In the genomic region with DNA sequence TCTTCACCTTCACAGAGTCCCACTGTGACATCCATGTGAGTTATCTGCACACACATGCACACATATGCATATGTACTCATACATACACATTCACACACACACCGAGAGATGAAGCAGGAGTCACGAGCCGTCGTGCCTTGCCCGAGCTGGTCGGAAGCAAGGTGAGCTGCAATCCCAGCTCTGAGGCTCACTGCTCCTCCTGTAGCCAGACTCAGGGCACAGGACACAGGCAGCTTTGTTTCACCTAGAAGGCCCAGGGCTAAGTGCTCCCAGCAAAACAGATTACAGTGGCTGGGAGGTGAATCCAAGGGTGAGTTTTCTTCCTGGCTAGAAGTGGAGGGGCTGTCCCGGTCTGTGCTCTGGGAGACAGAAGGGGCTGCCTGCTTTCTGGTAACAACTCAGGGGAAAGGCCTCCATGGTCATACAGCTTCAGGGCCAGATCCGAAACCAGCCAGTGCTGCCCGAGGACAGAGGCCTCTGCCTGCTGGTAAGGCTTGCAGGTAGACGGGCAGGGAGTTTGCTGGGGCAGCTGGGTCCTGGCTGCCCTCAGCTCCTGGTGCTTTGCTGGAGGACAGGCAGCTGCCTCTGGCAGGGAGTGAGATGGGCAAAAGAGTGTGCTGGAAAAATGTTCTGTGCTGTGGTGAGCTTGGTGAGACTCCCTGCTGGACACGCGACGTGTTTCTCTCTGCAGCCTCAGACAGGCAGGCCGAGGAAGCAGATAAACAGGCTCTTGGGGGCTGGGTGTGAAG, we compare ENCODE assay signal across 25 cellular contexts.
DNase-seq lines count a peak whose midpoint lies in the region; ATAC-seq and TF ChIP-seq lines count a peak whose summit lies in the region.
"Had no signal": no experiment of that assay in that cellular context is flagged by ENCODE, and none has a peak within 500 bp of the region (broad histone marks: within the 10 kb centered on the region; RNA-seq: fewer than 3 reads in every experiment).

No MANE protein-coding gene starts in this region.

- no peak overlapping the region for H3K4me3 Mint-ChIP-seq in endothelial cell (ENCODE audit: unreplicated experiment)
- H3K4me3 Mint-ChIP-seq: activated CD4-positive, alpha-beta memory T cell treated with anti-CD3 and anti-CD28 coated beads, Interleukin-2, amount 10 ng/mL, durations not matched to agents 7 days and 5 days; type B pancreatic cell had no signal

- H3K27me3 ChIP-seq in BLaER1, result no peaks in the 10 kb centered on the region
- no peaks in the 10 kb centered on the region for H3K27me3 ChIP-seq in RWPE2 (ENCODE audit: insufficient read depth, poor library complexity, severe bottlenecking)
- no peaks in the 10 kb centered on the region for H3K27me3 ChIP-seq in mesendoderm (ENCODE audit: insufficient read depth, low read length, poor library complexity)
- no peaks in the 10 kb centered on the region for H3K27me3 ChIP-seq in spleen (replicated peaks in 1 of 7)
- H3K27me3 ChIP-seq: neutrophil had no signal

- H3K4me1 ChIP-seq in BLaER1 (peaks cover 67% of the 10 kb centered on the region), RWPE2 (ENCODE audit: insufficient read depth, poor library complexity, severe bottlenecking) (no peaks in the 10 kb centered on the region), mesendoderm (ENCODE audit: control insufficient read depth, low read depth, low read length) (no peaks in the 10 kb centered on the region), spleen (no peaks in the 10 kb centered on the region)

- H3K27me3 Mint-ChIP-seq in endothelial cell (ENCODE audit: unreplicated experiment), result no peaks in the 10 kb centered on the region
- H3K27me3 Mint-ChIP-seq: activated CD4-positive, alpha-beta memory T cell treated with anti-CD3 and anti-CD28 coated beads, Interleukin-2, amount 10 ng/mL, durations not matched to agents 7 days and 5 days had no signal

- no peak overlapping the region for H3K23ac ChIP-seq in mesendoderm (ENCODE audit: low read length)

- H3K9ac ChIP-seq in BLaER1, result peak overlapping the region; percentile 57
- no peak overlapping the region for H3K9ac ChIP-seq in mesendoderm (ENCODE audit: low read length)
- H3K9ac ChIP-seq: KMS-11 had no signal

- H3K9me3 Mint-ChIP-seq in endothelial cell (ENCODE audit: unreplicated experiment), result no peaks in the 10 kb centered on the region
- H3K9me3 Mint-ChIP-seq: activated CD4-positive, alpha-beta memory T cell treated with anti-CD3 and anti-CD28 coated beads, Interleukin-2, amount 10 ng/mL, durations not matched to agents 7 days and 5 days; type B pancreatic cell had no signal

- peak overlapping the region; percentile 42 for H3K27ac Mint-ChIP-seq in endothelial cell (ENCODE audit: unreplicated experiment)
- H3K27ac Mint-ChIP-seq: activated CD4-positive, alpha-beta memory T cell treated with anti-CD3 and anti-CD28 coated beads, Interleukin-2, amount 10 ng/mL, durations not matched to agents 7 days and 5 days; type B pancreatic cell had no signal

- no CpG with 5 or more reads among the region's 14 CpGs for WGBS in mesendoderm (ENCODE audit: extremely low coverage, insufficient coverage, low lambda C conversion rate)
- 88 to 93% (median 90%) methylated on average over 13 to 14 of the region's 14 CpGs for WGBS in spleen, 5 donors

- DNase-seq in RWPE2 (ENCODE audit: low spot score) (no peak), endothelial cell (ENCODE audit: low spot score) (no peak), mesendoderm (no peak), NCI-H2029 treated with DMSO at 0.1 percent for 48 hours (lab: John Stamatoyannopoulos, UW) (no peak), spleen (no peak)
- DNase-seq: activated CD4-positive, alpha-beta memory T cell treated with anti-CD3 and anti-CD28 coated beads, Interleukin-2, amount 10 ng/mL, durations not matched to agents 7 days and 5 days; activated CD4-positive, CD25-positive, alpha-beta regulatory T cell treated with anti-CD3 and anti-CD28 coated beads, Interleukin-2, amount 50 U/mL, for 72 hours; activated naive CD4-positive, alpha-beta T cell; COR-L47; DMS53; effector CD8-positive, alpha-beta T cell; erythroblast; mammary epithelial cell; MM.1S; NCI-H2081; NCI-H226; small intestine; stimulated activated CD4-positive, alpha-beta T cell treated with anti-CD3 and anti-CD28 coated beads, Interleukin-1b, Interleukin-23, amount 100 ng/mL, for 48 hours had no signal

- H3K27ac ChIP-seq in BLaER1 (peak overlapping the region; percentile 88), RWPE2 (ENCODE audit: poor library complexity, severe bottlenecking) (no peak overlapping the region), mesendoderm (ENCODE audit: low read depth, low read length) (no peak overlapping the region), spleen (no peak overlapping the region)
- H3K27ac ChIP-seq: KMS-11, neutrophil, SK-N-MC had no signal

- no peaks in the 10 kb centered on the region for H3K79me1 ChIP-seq in mesendoderm (ENCODE audit: low read length)

- no peak overlapping the region for H2BK5ac ChIP-seq in mesendoderm (ENCODE audit: low read length)

- intact Hi-C loops in spleen (cut with DNase I; ENCODE audit: low total_unique reads), result no loop called here

- H3K4me3 ChIP-seq in BLaER1 (no peak overlapping the region), RWPE2 (ENCODE audit: severe bottlenecking) (no peak overlapping the region), mesendoderm (ENCODE audit: low read length) (no peak overlapping the region), spleen (no peak overlapping the region)
- H3K4me3 ChIP-seq: SK-N-MC had no signal

- H3K4ac ChIP-seq in mesendoderm (ENCODE audit: low read depth, low read length), result no peak overlapping the region

- H4K5ac ChIP-seq in mesendoderm (ENCODE audit: low read length), result no peak overlapping the region

- H3K79me2 ChIP-seq in mesendoderm (ENCODE audit: control insufficient read depth, insufficient read depth, low read length), result no peaks in the 10 kb centered on the region

- no peak overlapping the region for H2BK15ac ChIP-seq in mesendoderm (replicated peaks; ENCODE audit: low read depth)

- no peak overlapping the region for H3K18ac ChIP-seq in mesendoderm (ENCODE audit: low read length)

- peaks cover 9% of the 10 kb centered on the region for H3K36me3 Mint-ChIP-seq in endothelial cell (ENCODE audit: low read depth, unreplicated experiment)
- H3K36me3 Mint-ChIP-seq: type B pancreatic cell had no signal

- H2BK120ac ChIP-seq in mesendoderm (ENCODE audit: low read depth, low read length), result no peak overlapping the region

- no peak for TF ChIP-seq POLR2A in spleen (IDR thresholded peaks at IDR 0.05)

- H3K56ac ChIP-seq in mesendoderm (ENCODE audit: low read length), result peak overlapping the region; percentile 34

- no peak overlapping the region for H4K8ac ChIP-seq in mesendoderm (ENCODE audit: low read depth, low read length)

- H3K4me2 ChIP-seq in BLaER1 (peak overlapping the region; percentile 82; the same call in 1 of the 2 replicates), mesendoderm (ENCODE audit: low read length) (no peak overlapping the region)
- H3K4me2 ChIP-seq: KMS-11 had no signal

- H3K9me3 ChIP-seq in BLaER1 (no peaks in the 10 kb centered on the region), RWPE2 (ENCODE audit: severe bottlenecking) (no peaks in the 10 kb centered on the region), spleen (no peaks in the 10 kb centered on the region)
- H3K9me3 ChIP-seq: neutrophil had no signal

- H3K36me3 ChIP-seq in BLaER1 (peaks cover 80% of the 10 kb centered on the region), RWPE2 (ENCODE audit: low read depth) (no peaks in the 10 kb centered on the region), mesendoderm (ENCODE audit: control insufficient read depth, insufficient read depth, low read length) (no peaks in the 10 kb centered on the region), spleen (peaks cover 0 to 98% (median 36%) of the 10 kb centered on the region in 6 donors)

- TF ChIP-seq CTCF in RWPE2 (IDR thresholded peaks at IDR 0.05; ENCODE audit: poor library complexity, severe bottlenecking), result no peak
- TF ChIP-seq CTCF in endothelial cell (IDR thresholded peaks at IDR 0.05; ENCODE audit: unreplicated experiment), result no peak
- TF ChIP-seq CTCF in spleen (IDR thresholded peaks at IDR 0.05 in 8 of 11, conservative IDR thresholded peaks at IDR 0.05 in 3 of 11), result no peak

- H4K20me1 ChIP-seq in BLaER1, result no peaks in the 10 kb centered on the region

- ATAC-seq in RWPE2 (ENCODE audit: low read depth) (peak; percentile 29; the same call in 1 of the 3 replicates), GM21723 (IDR thresholded peaks at IDR 0.05; ENCODE audit: unreplicated experiment) (no peak), HG02623 (IDR thresholded peaks at IDR 0.05; ENCODE audit: unreplicated experiment) (no peak)

- no peak overlapping the region for H2AK5ac ChIP-seq in mesendoderm (ENCODE audit: low read length)

- H3K4me1 Mint-ChIP-seq in endothelial cell (ENCODE audit: unreplicated experiment), result peaks cover 8% of the 10 kb centered on the region
